In genomic region chr2:37654419-37654818, GRCh38 we compare ENCODE assay signal across 10 cellular contexts. TPM values are rescaled to one million over a fixed set of nuclear protein-coding genes. Genes with fewer than 3 reads are reported as not detected.
DNase-seq lines count a peak whose midpoint lies in the region; ATAC-seq, FAIRE-seq and TF ChIP-seq lines count a peak whose summit lies in the region.
"Had no signal": no experiment of that assay in that cellular context is flagged by ENCODE, and none has a peak within 500 bp of the region (broad histone marks: within the 10 kb centered on the region; RNA-seq: fewer than 3 reads in every experiment).

No MANE protein-coding gene starts in this region.

- H3K4me3 ChIP-seq in gastroesophageal sphincter (no peak overlapping the region), skeletal muscle tissue (ENCODE audit: low read length in 3 of 3) (peak overlapping the region; percentile 38 to 63 (median 61))

- TF ChIP-seq POLR2A in GM12892 (IDR thresholded peaks at IDR 0.05; ENCODE audit: low read depth, low read length) (no peak; the same call in 1 of the 2 replicates), gastroesophageal sphincter (IDR thresholded peaks at IDR 0.05) (no peak)

- H3K27me3 ChIP-seq in gastroesophageal sphincter = no peaks in the 10 kb centered on the region
- no peaks in the 10 kb centered on the region for H3K27me3 ChIP-seq in skeletal muscle tissue (ENCODE audit: control insufficient read depth in 3 of 3, insufficient read depth in 3 of 3, low read length in 3 of 3)

- H3K9me3 ChIP-seq in gastroesophageal sphincter (no peaks in the 10 kb centered on the region), skeletal muscle tissue (ENCODE audit: control insufficient read depth in 3 of 3, low read length in 3 of 3) (no peaks in the 10 kb centered on the region)

- WGBS in gastroesophageal sphincter (ENCODE audit: low coverage in 1 of 2), 2 donors = 65% methylated on average over 7 to 8 of the region's 8 CpGs

- peak overlapping the region; percentile 60 to 66 (median 60) for H3K9ac ChIP-seq in skeletal muscle tissue (ENCODE audit: low read depth in 1 of 3, low read length in 3 of 3)

- H3K4me1 ChIP-seq in gastroesophageal sphincter (peaks cover 26 to 100% (median 49%) of the 10 kb centered on the region in 3 donors), skeletal muscle tissue (ENCODE audit: control insufficient read depth in 3 of 3, insufficient read depth in 3 of 3, low read length in 3 of 3) (peaks cover 59 to 78% (median 69%) of the 10 kb centered on the region in 3 donors)

- H3K36me3 ChIP-seq in gastroesophageal sphincter (no peaks in the 10 kb centered on the region), skeletal muscle tissue (ENCODE audit: control insufficient read depth in 3 of 3, insufficient read depth in 3 of 3, low read length in 3 of 3) (no peaks in the 10 kb centered on the region)

- peak; percentile 53 for FAIRE-seq in GM12892 (lab: Jason Lieb, UNC)

- DNase-seq in GM12892 (ENCODE audit: insufficient read length) (no peak), activated gamma-delta T cell (lab: John Stamatoyannopoulos, UW) (no peak), caudate nucleus (lab: John Stamatoyannopoulos, UW) (no peak), amniotic stem cell (lab: John Stamatoyannopoulos, UW) (no peak), pons (ENCODE audit: low spot score) (no peak)
- DNase-seq: activated CD4-positive, alpha-beta T cell treated with anti-CD3 and anti-CD28 coated beads, Interleukin-2, amount 50 U/mL, for 1 hour; NCI-H2029 had no signal

- TF ChIP-seq CTCF in gastroesophageal sphincter (IDR thresholded peaks at IDR 0.05) = no peak

- TF ChIP-seq EP300 in gastroesophageal sphincter (IDR thresholded peaks at IDR 0.05) = no peak

- no peak for ATAC-seq in SK-N-SH treated with all-trans-retinoic acid at 6 μM for 48 hours
- no peak for ATAC-seq in gastroesophageal sphincter

- H3K27ac ChIP-seq in gastroesophageal sphincter (peak overlapping the region; percentile 52 to 76 (median 74)), skeletal muscle tissue (ENCODE audit: low read depth, low read length) (peak overlapping the region; percentile 93), caudate nucleus (ENCODE audit: low read depth, low read length) (no peak overlapping the region)

TF ChIP-seq in SK-N-SH treated with all-trans-retinoic acid at 6 μM for 48 hours, 23 proteins besides CTCF, POLR2A, EP300 and RAD21:
- TF ChIP-seq PATZ1 (CRISPR knock-in tag; IDR thresholded peaks at IDR 0.05; ENCODE audit: borderline replicate concordance) (no peak), ZFP3 (CRISPR knock-in tag; IDR thresholded peaks at IDR 0.05) (0 out of 2 replicates have a peak, but pooled peaks have one; percentile 2), PPARA (CRISPR knock-in tag; IDR thresholded peaks at IDR 0.05; ENCODE audit: borderline replicate concordance) (no peak)

RNA-seq across cellular contexts. Expression of gene CDC42EP3, which starts 17.0 kb away (rescaled TPM):
- 56.5 TPM for polyA plus RNA-seq in GM12892 (2012; ENCODE audit: missing spikeins)
- total RNA-seq in gastroesophageal sphincter (100 to 1,000 TPM in 2 of 4 donors, 10 to 100 TPM in 2; 39.4 to 198 (median 87.4) TPM), skeletal muscle tissue (3.7 TPM)

Comparison
In these comparisons a context has a peak if more than half of its experiments do, and no peak if none do; other contexts are left out.
1. H3K4me3 ChIP-seq: peak in skeletal muscle tissue (3 of 3); none in gastroesophageal sphincter (0 of 2).